In genomic region chr16:51630051-51630450, GRCh38 we compare ENCODE assay signal across 16 cellular contexts.
"Had no signal": no experiment of that assay in that cellular context is flagged by ENCODE, and none has a peak within 500 bp of the region (broad histone marks: within the 10 kb centered on the region; RNA-seq: fewer than 3 reads in every experiment).

No MANE protein-coding gene starts in this region.

- DNase-seq: cortex of kidney; dorsolateral prefrontal cortex; effector CD8-positive, alpha-beta T cell; heart left ventricle; hypothalamus; left colon; naive thymus-derived CD4-positive, alpha-beta T cell; posterior cingulate gyrus; stimulated activated CD4-positive, alpha-beta T cell treated with anti-CD3 and anti-CD28 coated beads, Interleukin-2, amount 100 ng/mL, for 24 hours; stimulated activated CD4-positive, alpha-beta T cell treated with anti-CD3 and anti-CD28 coated beads, Interleukin-4, amount 100 ng/mL, for 4 hours; stimulated activated naive B cell treated with anti-CD40 and anti-IgM and Interleukin-4, amounts not matched to agents 10 μg/mL and 1 μg/mL and 100 μg/mL, for 72 hours; stimulated activated naive CD8-positive, alpha-beta T cell treated with anti-CD3 and anti-CD28 coated beads, Interleukin-15, amount 100 ng/mL, for 72 hours; testis; trophoblast cell had no signal

- H3K9me3 ChIP-seq: heart left ventricle, testis had no signal

- H3K4me1 ChIP-seq: heart left ventricle, testis had no signal

- H3K4me3 ChIP-seq: dorsolateral prefrontal cortex, heart left ventricle, testis had no signal

- H3K27ac ChIP-seq: dorsolateral prefrontal cortex, heart left ventricle, testis had no signal

- ATAC-seq: esophagus mucosa; heart left ventricle; left colon; naive thymus-derived CD4-positive, alpha-beta T cell; sciatic nerve; stimulated activated naive B cell treated with anti-CD40 and anti-IgM and Interleukin-4, amounts not matched to agents 10 μg/mL and 1 μg/mL and 100 μg/mL, for 72 hours; stimulated activated naive CD8-positive, alpha-beta T cell treated with anti-CD3 and anti-CD28 coated beads, Interleukin-15, amount 100 ng/mL, for 72 hours had no signal

- H3K27me3 ChIP-seq: heart left ventricle, testis had no signal

- H3K36me3 ChIP-seq: heart left ventricle had no signal
